ENCODE assay signal across 8 cellular contexts in the genomic region with DNA sequence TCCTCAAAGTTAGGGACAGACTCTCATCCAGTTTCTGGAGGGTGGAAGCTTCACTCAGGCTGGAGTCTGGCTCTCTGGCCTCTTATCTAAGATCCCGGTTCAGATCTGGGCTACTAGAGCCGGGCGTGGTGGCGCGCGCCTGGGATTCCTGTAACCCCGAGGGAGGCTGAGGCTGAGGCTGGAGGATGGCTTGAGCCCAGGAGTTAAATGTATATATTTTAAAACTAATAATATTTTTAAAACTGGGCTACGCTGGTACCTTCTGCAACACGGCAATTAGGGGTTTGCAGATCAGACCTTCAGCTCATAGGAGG. TPM values are rescaled to one million over a fixed set of nuclear protein-coding genes. Genes with fewer than 3 reads are reported as not detected.
A peak's percentile ranks its signal among the peaks of the same experiment; 100 is the strongest.
DNase-seq lines count a peak whose midpoint lies in the region; ATAC-seq and TF ChIP-seq lines count a peak whose summit lies in the region.

No MANE protein-coding gene starts in this region.

- intact Hi-C loops in heart right ventricle (cut with DNase I), result loop anchor here in 2 of 10 donors (1.0 to 5.0 kb wide), 2 partner anchors 37 to 39 kb away; partner anchors contain the start of gene SNRPB (in 2 of the 2)
- intact Hi-C loops in Right ventricle myocardium superior (cut with DNase I), result no loop called here
- intact Hi-C loops in mammary epithelial cell (cut with micrococcal nuclease), result loop anchor here (5.0 kb wide), 1 partner anchor 143 kb away; the partner anchor contains the start of gene NOP56
- intact Hi-C loops in uterus (cut with DNase I; ENCODE audit: low total_unique reads), result no loop called here

- CTCF ChIA-PET in mammary epithelial cell (lab: Charles Lee; ENCODE audit: low non-redundant PET), result no interaction called here

- peaks cover 25% of the 10 kb centered on the region for H3K79me2 ChIP-seq in mammary epithelial cell (ENCODE audit: insufficient read depth, low read length)

- dilution Hi-C loops in mammary epithelial cell (cut with HindIII; ENCODE audit: low sequenced_read_pairs), result no loop called here

- 36% methylated on average over 9 of the region's 9 CpGs for WGBS in heart right ventricle, 2 donors
- 46% methylated on average over 9 of the region's 9 CpGs for WGBS in mammary epithelial cell (ENCODE audit: low coverage, missing lambda C conversion rate)

- H3K9me3 ChIP-seq in heart right ventricle (no peaks in the 10 kb centered on the region), mammary epithelial cell (replicated peaks; ENCODE audit: insufficient read depth, low read length) (no peaks in the 10 kb centered on the region), mononuclear cell (ENCODE audit: low read depth, low read length) (no peaks in the 10 kb centered on the region), uterus (no peaks in the 10 kb centered on the region)

- H3K4me3 ChIP-seq in heart right ventricle, result peak overlapping the region; percentile 66 to 97 (median 78)
- peak overlapping the region; percentile 73 to 87 (median 84) for H3K4me3 ChIP-seq in mammary epithelial cell (replicated peaks in 1 of 3; ENCODE audit: insufficient read depth in 1 of 3, low read depth in 2 of 3, low read length in 3 of 3)
- peak overlapping the region; percentile 69 for H3K4me3 ChIP-seq in mononuclear cell (ENCODE audit: low read length)
- H3K4me3 ChIP-seq in uterus, result peak overlapping the region; percentile 72 to 85

- TSS peak; percentile 67 for BruUV-seq in mammary epithelial cell (replicated peaks; lab: Mats Ljungman, UMichigan)

- TF ChIP-seq CTCF in heart right ventricle (IDR thresholded peaks at IDR 0.05) (no peak), mammary epithelial cell (conservative IDR thresholded peaks at IDR 0.05 in 1 of 2, IDR thresholded peaks at IDR 0.05 in 1 of 2; ENCODE audit: extremely low read depth in 1 of 2, insufficient read depth in 1 of 2, low read depth in 1 of 2, low read length in 2 of 2) (no peak), uterus (IDR thresholded peaks at IDR 0.05) (no peak)

- no peaks in the 10 kb centered on the region for H4K20me1 ChIP-seq in mammary epithelial cell (ENCODE audit: insufficient read depth, low read length)

- H3K36me3 ChIP-seq in heart right ventricle, result no peaks in the 10 kb centered on the region
- H3K36me3 ChIP-seq in mammary epithelial cell (ENCODE audit: insufficient read depth, low read length), result no peaks in the 10 kb centered on the region
- no peaks in the 10 kb centered on the region for H3K36me3 ChIP-seq in uterus

- DNase-seq in heart right ventricle, result no peak
- no peak for DNase-seq in Right ventricle myocardium superior
- no peak for DNase-seq in mammary epithelial cell
- no peak for DNase-seq in uterus
- DNase-seq in inferior parietal cortex (ENCODE audit: extremely low spot score), result no peak

- TF ChIP-seq POLR2A in uterus (IDR thresholded peaks at IDR 0.05), result no peak

- ATAC-seq in heart right ventricle (peak in 1 of 8 donors; percentile 4), Right ventricle myocardium superior (ENCODE audit: poor library complexity) (no peak), GM19023 (IDR thresholded peaks at IDR 0.05; ENCODE audit: unreplicated experiment) (no peak)
- ATAC-seq in activated CD4-positive, CD25-positive, alpha-beta regulatory T cell treated with anti-CD3 and anti-CD28 coated beads, Interleukin-2, amount 50 U/mL, for 24 hours, result no peak

- H3K4me2 ChIP-seq in mammary epithelial cell (ENCODE audit: insufficient read depth, low read depth, low read length), result peak overlapping the region; percentile 79

- H2AFZ ChIP-seq in mammary epithelial cell (ENCODE audit: low read depth, low read length), result peak overlapping the region; percentile 98

- H3K27ac ChIP-seq in heart right ventricle (peak overlapping the region in 9 of 10 donors; percentile 78 to 98 (median 91)), mammary epithelial cell (ENCODE audit: insufficient read depth, low read depth, low read length) (peak overlapping the region; percentile 43), uterus (peak overlapping the region; percentile 77 to 94)

- in situ Hi-C loops in mammary epithelial cell (cut with MboI; ENCODE audit: low sequenced_read_pairs in 2 of 2), result loop anchor here in 1 of 2 donors (25.0 kb wide), 1 partner anchor 128 kb away; no protein-coding TSS in a partner anchor

- H3K27me3 ChIP-seq in heart right ventricle (peaks cover 0 to 4% (median 0%) of the 10 kb centered on the region in 7 donors), mammary epithelial cell (ENCODE audit: insufficient read depth, low read length) (no peaks in the 10 kb centered on the region), mononuclear cell (ENCODE audit: insufficient read depth, low read length) (peaks cover 16% of the 10 kb centered on the region), uterus (no peaks in the 10 kb centered on the region)

- H3K4me1 ChIP-seq in heart right ventricle (peaks cover 0 to 19% (median 16%) of the 10 kb centered on the region in 9 donors), mammary epithelial cell (ENCODE audit: insufficient read depth, low read length) (peaks cover 7% of the 10 kb centered on the region), mononuclear cell (ENCODE audit: insufficient read depth, low read length) (peaks cover 17% of the 10 kb centered on the region), uterus (peaks cover 0 to 7% of the 10 kb centered on the region in 2 donors)

- H3K9ac ChIP-seq in mammary epithelial cell (ENCODE audit: insufficient read depth, low read length), result peak overlapping the region; percentile 46

RNA-seq across cellular contexts. Expression of gene ZNF343, which starts 0.7 kb away (rescaled TPM):
- total RNA-seq in heart right ventricle (1 to 10 TPM; 3.6 to 7.1 (median 5.7) TPM), Right ventricle myocardium superior (5.5 TPM), mammary epithelial cell (10 to 100 TPM; 12.0 to 12.9 TPM), mononuclear cell (3.1 TPM), uterus (10 to 100 TPM; 11.2 to 20.5 (median 15.1) TPM)
- polyA plus RNA-seq in heart right ventricle (1 to 10 TPM; 3.2 to 4.5 TPM), mammary epithelial cell (7.9 TPM)
- polyA minus RNA-seq in mammary epithelial cell, result 52.2 TPM

RNA-seq across cellular contexts. Expression of gene TMC2, which starts 26.9 kb away (rescaled TPM):
- total RNA-seq in heart right ventricle (under 1 TPM in 1 of 10 donors, not detected in 9; 0.20 TPM), Right ventricle myocardium superior (not detected), mammary epithelial cell (not detected), mononuclear cell (not detected), uterus (not detected)
- polyA plus RNA-seq in heart right ventricle (not detected), mammary epithelial cell (not detected)
- not detected for polyA minus RNA-seq in mammary epithelial cell

RNA-seq across cellular contexts. Expression of gene SNRPB, which starts 38.8 kb away (rescaled TPM):
- total RNA-seq in heart right ventricle (10 to 100 TPM; 41.4 to 82.1 (median 51.1) TPM), Right ventricle myocardium superior (49.9 TPM), mammary epithelial cell (100 to 1,000 TPM in 1 of 2 donors, 10 to 100 TPM in 1; 90.7 to 216 TPM), mononuclear cell (144 TPM), uterus (100 to 1,000 TPM; 108 to 268 (median 133) TPM)
- polyA plus RNA-seq in heart right ventricle (100 to 1,000 TPM in 1 of 2 donors, 10 to 100 TPM in 1; 59.8 to 239 TPM), mammary epithelial cell (232 TPM)
- 80.9 TPM for polyA minus RNA-seq in mammary epithelial cell
